In genomic region chr14:59631237-59631636, GRCh38 we compare ENCODE assay signal across 9 cellular contexts. TPM values are rescaled to one million over a fixed set of nuclear protein-coding genes. Genes with fewer than 3 reads are reported as not detected.
DNase-seq lines count a peak whose midpoint lies in the region; ATAC-seq and TF ChIP-seq lines count a peak whose summit lies in the region.
"Had no signal": no experiment of that assay in that cellular context is flagged by ENCODE, and none has a peak within 500 bp of the region (broad histone marks: within the 10 kb centered on the region; RNA-seq: fewer than 3 reads in every experiment).

No MANE protein-coding gene starts in this region.

- TF ChIP-seq CTCF in C4-2B (conservative IDR thresholded peaks at IDR 0.05) (peak; percentile 38), HCT116 (IDR thresholded peaks at IDR 0.05 in 2 of 3, conservative IDR thresholded peaks at IDR 0.05 in 1 of 3; ENCODE audit: borderline replicate concordance in 1 of 3, insufficient read depth in 1 of 3, low read depth in 2 of 3, low read length in 2 of 3) (peak in 2 of 3 experiments; percentile 52 to 53; a peak in 4 of 6 replicates), RWPE1 (conservative IDR thresholded peaks at IDR 0.05; ENCODE audit: low read depth) (no peak; the same call in 1 of the 2 replicates)

- DNase-seq in HCT116 (ENCODE audit: low read depth, low spot score) (no peak), RWPE1 (ENCODE audit: low spot score) (peak; percentile 37), iPS DF 4.7 (ENCODE audit: extremely low read depth, low spot score) (peak; percentile 44), MV-4-11 (lab: John Stamatoyannopoulos, UW) (no peak), activated gamma-delta T cell (lab: John Stamatoyannopoulos, UW) (no peak)
- no peak for DNase-seq in activated CD4-positive, alpha-beta T cell treated with anti-CD3 and anti-CD28 coated beads for 1 hour
- DNase-seq: transverse colon had no signal

- ATAC-seq in HCT116 (peak; percentile 78), GM19397 (IDR thresholded peaks at IDR 0.05; ENCODE audit: unreplicated experiment) (no peak)

- no peak overlapping the region for H3K27ac ChIP-seq in C4-2B
- no peak overlapping the region for H3K27ac ChIP-seq in HCT116 (ENCODE audit: low read depth, low read length)
- no peak overlapping the region for H3K27ac ChIP-seq in RWPE1
- H3K27ac ChIP-seq: transverse colon had no signal

- no TSS peak for BruUV-seq in HCT116 (replicated peaks; lab: Mats Ljungman, UMichigan)

- H3K4me3 ChIP-seq in HCT116 (replicated peaks in 1 of 2; ENCODE audit: low read depth in 1 of 2, low read length in 2 of 2): no peak overlapping the region

- no peaks in the 10 kb centered on the region for H3K9me2 ChIP-seq in HCT116 (ENCODE audit: insufficient read depth)

- CTCF ChIA-PET in HCT116 (lab: Charles Lee) (interaction anchor here (2.5 to 3.7 kb wide), 2 partner anchors 266 to 333 kb away, joined by 11 to 36 read pairs; no protein-coding TSS in a partner anchor), RWPE1 (lab: Yijun Ruan, JAX) (no interaction called here)

- intact Hi-C loops in HCT116 (cut with micrococcal nuclease): loop anchor here (1.0 kb wide), 1 partner anchor 553 kb away; no protein-coding TSS in a partner anchor

- no peaks in the 10 kb centered on the region for H3K36me3 ChIP-seq in HCT116 (ENCODE audit: control insufficient read depth in 1 of 2, insufficient read depth in 2 of 2, low read length in 2 of 2)
- H3K36me3 ChIP-seq: transverse colon had no signal

- H3K9me3 ChIP-seq in HCT116 (ENCODE audit: control insufficient read depth in 1 of 2, insufficient read depth in 1 of 2, low read depth in 1 of 2, low read length in 2 of 2): no peaks in the 10 kb centered on the region
- H3K9me3 ChIP-seq: transverse colon had no signal

- no peak overlapping the region for H2AFZ ChIP-seq in HCT116 (ENCODE audit: low read depth, low read length, poor library complexity, severe bottlenecking)

- TF ChIP-seq RAD21 in HCT116 (IDR thresholded peaks at IDR 0.05; ENCODE audit: low read depth): 0 out of 2 replicates have a peak, but pooled peaks have one; percentile 20

- no peak overlapping the region for H3K9ac ChIP-seq in HCT116 (ENCODE audit: low read length)

- H3K4me1 ChIP-seq in HCT116 (ENCODE audit: control insufficient read depth in 1 of 2, insufficient read depth in 2 of 2, low read length in 2 of 2): no peaks in the 10 kb centered on the region

- H3K27me3 ChIP-seq in HCT116 (ENCODE audit: insufficient read depth, low read length): no peaks in the 10 kb centered on the region

- no peaks in the 10 kb centered on the region for H3K79me2 ChIP-seq in HCT116 (ENCODE audit: insufficient read depth, low read length)

- no peak overlapping the region for H3K4me2 ChIP-seq in HCT116 (ENCODE audit: low read length)

- POLR2A ChIA-PET in HCT116 (lab: Charles Lee) (no interaction called here), RWPE1 (lab: Yijun Ruan, JAX; ENCODE audit: low non-redundant PET) (no interaction called here)

- no peaks in the 10 kb centered on the region for H4K20me1 ChIP-seq in HCT116 (ENCODE audit: insufficient read depth)

- TF ChIP-seq POLR2A in HCT116 (IDR thresholded peaks at IDR 0.05; ENCODE audit: borderline replicate concordance, extremely low read depth, insufficient read depth, insufficient read length): no peak

- RAD21 ChIA-PET in HCT116 (lab: Charles Lee; ENCODE audit: low non-redundant PET in 1 of 2, low total read pairs in 2 of 2, uncharacterized antibody in 2 of 2, unreplicated experiment in 2 of 2): no interaction called here

TF ChIP-seq in HCT116, 20 proteins besides CTCF, POLR2A, EP300 and RAD21:
- no peak for TF ChIP-seq SRF (IDR thresholded peaks at IDR 0.05; ENCODE audit: low read depth)
- no peak for TF ChIP-seq ZBTB33 (IDR thresholded peaks at IDR 0.05; ENCODE audit: extremely low read depth, insufficient replicate concordance, low read length)
- no peak for TF ChIP-seq SP1 (IDR thresholded peaks at IDR 0.05; ENCODE audit: low read depth)
- no peak for TF ChIP-seq ELF1 (IDR thresholded peaks at IDR 0.05; ENCODE audit: borderline replicate concordance, low read depth)
- TF ChIP-seq CEBPB (IDR thresholded peaks at IDR 0.05; ENCODE audit: low read depth): no peak
- TF ChIP-seq EZH2phosphoT487 (IDR thresholded peaks at IDR 0.05; ENCODE audit: borderline replicate concordance): no peak
- no peak for TF ChIP-seq ZNF274 (IDR thresholded peaks at IDR 0.05; ENCODE audit: low read depth, low read length)
- TF ChIP-seq YY1 (IDR thresholded peaks at IDR 0.05; ENCODE audit: extremely low read depth, insufficient replicate concordance, low read depth, low read length): no peak
- TF ChIP-seq, protein P1, sequence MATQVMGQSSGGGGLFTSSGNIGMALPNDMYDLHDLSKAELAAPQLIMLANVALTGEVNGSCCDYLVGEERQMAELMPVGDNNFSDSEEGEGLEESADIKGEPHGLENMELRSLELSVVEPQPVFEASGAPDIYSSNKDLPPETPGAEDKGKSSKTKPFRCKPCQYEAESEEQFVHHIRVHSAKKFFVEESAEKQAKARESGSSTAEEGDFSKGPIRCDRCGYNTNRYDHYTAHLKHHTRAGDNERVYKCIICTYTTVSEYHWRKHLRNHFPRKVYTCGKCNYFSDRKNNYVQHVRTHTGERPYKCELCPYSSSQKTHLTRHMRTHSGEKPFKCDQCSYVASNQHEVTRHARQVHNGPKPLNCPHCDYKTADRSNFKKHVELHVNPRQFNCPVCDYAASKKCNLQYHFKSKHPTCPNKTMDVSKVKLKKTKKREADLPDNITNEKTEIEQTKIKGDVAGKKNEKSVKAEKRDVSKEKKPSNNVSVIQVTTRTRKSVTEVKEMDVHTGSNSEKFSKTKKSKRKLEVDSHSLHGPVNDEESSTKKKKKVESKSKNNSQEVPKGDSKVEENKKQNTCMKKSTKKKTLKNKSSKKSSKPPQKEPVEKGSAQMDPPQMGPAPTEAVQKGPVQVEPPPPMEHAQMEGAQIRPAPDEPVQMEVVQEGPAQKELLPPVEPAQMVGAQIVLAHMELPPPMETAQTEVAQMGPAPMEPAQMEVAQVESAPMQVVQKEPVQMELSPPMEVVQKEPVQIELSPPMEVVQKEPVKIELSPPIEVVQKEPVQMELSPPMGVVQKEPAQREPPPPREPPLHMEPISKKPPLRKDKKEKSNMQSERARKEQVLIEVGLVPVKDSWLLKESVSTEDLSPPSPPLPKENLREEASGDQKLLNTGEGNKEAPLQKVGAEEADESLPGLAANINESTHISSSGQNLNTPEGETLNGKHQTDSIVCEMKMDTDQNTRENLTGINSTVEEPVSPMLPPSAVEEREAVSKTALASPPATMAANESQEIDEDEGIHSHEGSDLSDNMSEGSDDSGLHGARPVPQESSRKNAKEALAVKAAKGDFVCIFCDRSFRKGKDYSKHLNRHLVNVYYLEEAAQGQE (IDR thresholded peaks at IDR 0.05; ENCODE audit: low read depth): no peak
- TF ChIP-seq EGR1 (IDR thresholded peaks at IDR 0.05; ENCODE audit: low read depth): no peak
TF ChIP-seq in HCT116: peak in this region for 0.

RNA-seq across cellular contexts. Expression of gene CCDC175, which starts 54.6 kb away (rescaled TPM):
- not detected for total RNA-seq in HCT116 (2021; ENCODE audit: unreplicated experiment)
- not detected in 2 replicates for polyA plus RNA-seq in HCT116 (2012)

Comparison
In these comparisons a context has a peak if more than half of its experiments do, and no peak if none do; other contexts are left out.
1. DNase-seq: peak in RWPE1 (single experiment) and iPS DF 4.7 (single experiment); none in HCT116 (single experiment), MV-4-11 (single experiment), activated CD4-positive, alpha-beta T cell treated with anti-CD3 and anti-CD28 coated beads for 1 hour (single experiment) and activated gamma-delta T cell (single experiment).